ENCODE assay signal across 8 cellular contexts in the genomic region with DNA sequence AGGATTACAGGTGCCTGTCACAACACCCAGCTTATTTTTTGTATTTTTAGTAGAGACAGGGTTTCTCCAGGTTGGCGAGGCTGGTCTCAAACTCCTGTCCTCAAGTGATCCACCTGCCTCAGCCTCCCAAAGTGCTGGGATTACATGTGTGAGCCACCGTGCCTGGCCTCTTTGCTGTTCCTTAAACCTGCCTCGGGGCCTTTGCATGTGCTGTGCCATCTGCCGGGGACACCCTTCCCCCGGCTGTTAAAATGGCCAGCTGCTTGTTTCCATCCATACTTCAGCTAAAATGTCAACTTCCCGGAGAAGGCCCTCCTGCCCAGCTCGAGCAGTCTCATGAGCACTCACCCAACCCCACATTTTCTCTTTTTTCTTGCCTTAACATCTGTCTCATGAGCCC.
"Had no signal": no experiment of that assay in that cellular context is flagged by ENCODE, and none has a peak within 500 bp of the region (broad histone marks: within the 10 kb centered on the region; RNA-seq: fewer than 3 reads in every experiment).

No MANE protein-coding gene starts in this region.

- DNase-seq: GDM1, GF-D8 had no signal

- FAIRE-seq: G401.6, GM12878, GM12891, GM12892, GM18507, GM19239 had no signal

- H3K4me3 ChIP-seq: GM12878 had no signal

- ATAC-seq: GM12878 had no signal
